Comparison of ENCODE assay signal across 8 cellular contexts in the genomic region with DNA sequence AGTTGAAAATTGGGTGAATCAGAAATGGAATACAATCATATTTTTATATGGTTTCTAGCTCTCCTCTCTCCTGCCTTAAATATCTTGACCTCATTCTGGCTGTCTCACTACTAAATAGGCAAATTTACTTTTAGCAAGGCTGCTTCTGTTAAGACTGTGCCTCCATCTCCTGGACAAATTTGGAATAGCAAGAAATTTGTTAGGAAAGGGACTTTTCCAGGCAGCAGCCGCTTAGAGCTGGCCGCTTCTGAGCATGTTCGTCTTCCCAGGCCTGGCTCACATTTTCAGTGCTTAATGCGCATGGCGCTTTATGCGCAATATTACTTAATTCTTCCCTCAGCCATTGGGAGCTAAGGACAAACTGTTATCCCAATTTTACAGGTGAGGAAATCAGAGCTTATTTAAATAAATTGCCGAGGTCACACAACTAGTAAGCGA. TPM values are rescaled to one million over a fixed set of nuclear protein-coding genes. Genes with fewer than 3 reads are reported as not detected.
DNase-seq lines count a peak whose midpoint lies in the region; ATAC-seq and TF ChIP-seq lines count a peak whose summit lies in the region.

No MANE protein-coding gene starts in this region.

- H3K9me2 ChIP-seq in SK-N-SH: no peaks in the 10 kb centered on the region

- no peaks in the 10 kb centered on the region for H3K9me3 Mint-ChIP-seq in activated naive CD4-positive, alpha-beta T cell treated with anti-CD3 and anti-CD28 coated beads for 36 hours

- no peaks in the 10 kb centered on the region for H3K27me3 Mint-ChIP-seq in activated naive CD4-positive, alpha-beta T cell treated with anti-CD3 and anti-CD28 coated beads for 36 hours (ENCODE audit: low read depth)

- CTCF ChIA-PET in activated naive CD4-positive, alpha-beta T cell treated with anti-CD3 and anti-CD28 coated beads for 36 hours (lab: Charles Lee): interaction anchor here (0.7 to 4.7 kb wide), 50 partner anchors 10 to 379 kb away, joined by 3 to 96 read pairs (median 4); a partner anchor contains a TSS
- CTCF ChIA-PET in SK-N-SH (lab: Yijun Ruan, JAX): interaction anchor here (0.6 to 9.7 kb wide), 82 partner anchors 10 to 518 kb away, joined by 3 to 186 read pairs (median 5); a partner anchor contains a TSS

- peak; percentile 100 for TF ChIP-seq RAD21 in SK-N-SH (IDR thresholded peaks at IDR 0.05; ENCODE audit: low read length)

- 26% methylated on average over 8 of the region's 8 CpGs for WGBS in SK-N-SH (ENCODE audit: low lambda C conversion rate)

- POLR2A ChIA-PET in SK-N-SH (lab: Yijun Ruan, JAX): interaction anchor here (1.0 to 1.1 kb wide), 2 partner anchors 53 to 172 kb away, joined by 3 read pairs; no protein-coding TSS in a partner anchor

- H3K9me3 ChIP-seq in SK-N-SH (no peaks in the 10 kb centered on the region), breast epithelium (no peaks in the 10 kb centered on the region)

- peaks cover 14 to 23% of the 10 kb centered on the region in 2 experiments for H3K4me1 ChIP-seq in SK-N-SH (ENCODE audit: control insufficient read depth in 1 of 2, insufficient read depth in 2 of 2, low read depth in 1 of 2, low read length in 1 of 2)
- H3K4me1 ChIP-seq in breast epithelium: peaks cover 3 to 20% of the 10 kb centered on the region in 2 donors

- H3K27ac ChIP-seq in SK-N-SH (ENCODE audit: low read depth in 2 of 2, low read length in 1 of 2) (peak overlapping the region; percentile 58 to 64), breast epithelium (peak overlapping the region; percentile 48 to 88)

- ATAC-seq in GM21515 (IDR thresholded peaks at IDR 0.05; ENCODE audit: unreplicated experiment): no peak

- H3K27ac Mint-ChIP-seq in activated naive CD4-positive, alpha-beta T cell treated with anti-CD3 and anti-CD28 coated beads for 36 hours: no peak overlapping the region

- H3K4me3 Mint-ChIP-seq in activated naive CD4-positive, alpha-beta T cell treated with anti-CD3 and anti-CD28 coated beads for 36 hours: peak overlapping the region; percentile 56

- peak; percentile 37 for DNase-seq in activated naive CD4-positive, alpha-beta T cell treated with anti-CD3 and anti-CD28 coated beads for 36 hours
- DNase-seq in activated naive CD4-positive, alpha-beta T cell (lab: John Stamatoyannopoulos, UW): no peak
- DNase-seq in NB4 (ENCODE audit: low read depth) (peak; percentile 78), SK-N-SH (peak; percentile 72), breast epithelium (ENCODE audit: low spot score in 2 of 2) (peak in 1 of 2 donors; percentile 53), iPS DF 19.7 (ENCODE audit: low read depth, low spot score) (peak; percentile 35), retinal pigment epithelial cell (ENCODE audit: low read depth) (no peak)

- H3K36me3 Mint-ChIP-seq in activated naive CD4-positive, alpha-beta T cell treated with anti-CD3 and anti-CD28 coated beads for 36 hours (ENCODE audit: low read depth): peaks cover 20% of the 10 kb centered on the region

- peaks cover 32% of the 10 kb centered on the region for H3K4me1 Mint-ChIP-seq in activated naive CD4-positive, alpha-beta T cell treated with anti-CD3 and anti-CD28 coated beads for 36 hours (ENCODE audit: low read depth)

- H3K79me2 ChIP-seq in SK-N-SH (ENCODE audit: insufficient read depth): peaks cover 38% of the 10 kb centered on the region

- H3K27me3 ChIP-seq in SK-N-SH (ENCODE audit: insufficient read depth) (no peaks in the 10 kb centered on the region), breast epithelium (no peaks in the 10 kb centered on the region)

- peak; percentile 49 for TF ChIP-seq CTCF in NB4 (IDR thresholded peaks at IDR 0.05; ENCODE audit: low read depth, low read length)
- peak; percentile 92 for TF ChIP-seq CTCF in SK-N-SH (IDR thresholded peaks at IDR 0.05)
- peak; percentile 93 to 95 (median 94) for TF ChIP-seq CTCF in breast epithelium (IDR thresholded peaks at IDR 0.05)
- peak; percentile 80 for TF ChIP-seq CTCF in retinal pigment epithelial cell (conservative IDR thresholded peaks at IDR 0.05; ENCODE audit: low read depth, low read length)

- peak overlapping the region; percentile 79; the same call in 1 of the 2 replicates for H2AFZ ChIP-seq in SK-N-SH (ENCODE audit: low read depth)

- intact Hi-C loops in activated naive CD4-positive, alpha-beta T cell treated with anti-CD3 and anti-CD28 coated beads for 36 hours (cut with micrococcal nuclease): loop anchor here (1.0 to 5.0 kb wide), 7 partner anchors 54 to 989 kb away; a partner anchor contains a TSS
- intact Hi-C loops in breast epithelium (cut with DNase I; ENCODE audit: low total_unique reads): loop anchor here (5.0 kb wide), 1 partner anchor 244 kb away; no protein-coding TSS in a partner anchor

- H3K9ac ChIP-seq in SK-N-SH: 0 out of 2 replicates have a peak overlapping the region, but pooled peaks have one; percentile 88

- TF ChIP-seq POLR2A in NB4 (IDR thresholded peaks at IDR 0.05; ENCODE audit: extremely low read depth, insufficient read length): no peak
- no peak for TF ChIP-seq POLR2A in breast epithelium (IDR thresholded peaks at IDR 0.05)

- H4K20me1 ChIP-seq in SK-N-SH (ENCODE audit: insufficient read depth): no peaks in the 10 kb centered on the region

- peak overlapping the region; percentile 99 for H3K4me2 ChIP-seq in SK-N-SH

- H3K36me3 ChIP-seq in SK-N-SH (replicated peaks in 1 of 2; ENCODE audit: control insufficient read depth in 1 of 2, insufficient read depth in 2 of 2, low read length in 1 of 2): peaks cover 9 to 11% of the 10 kb centered on the region in 2 experiments
- H3K36me3 ChIP-seq in breast epithelium: no peaks in the 10 kb centered on the region

- peaks cover 7% of the 10 kb centered on the region for H3F3A ChIP-seq in SK-N-SH (replicated peaks; ENCODE audit: insufficient read depth)

- no peak for TF ChIP-seq EP300 in SK-N-SH (IDR thresholded peaks at IDR 0.05; ENCODE audit: borderline replicate concordance in 1 of 2, low read depth in 1 of 2, low read length in 1 of 2)

- peak overlapping the region; percentile 94 for H3K4me3 ChIP-seq in NB4 (ENCODE audit: low read depth, low read length)
- H3K4me3 ChIP-seq in SK-N-SH (ENCODE audit: low read depth in 2 of 2, low read length in 1 of 2): peak overlapping the region; percentile 1 to 26; a peak in 1 of 4 replicates
- H3K4me3 ChIP-seq in breast epithelium: peak overlapping the region in 1 of 3 donors; percentile 86
- no peak overlapping the region for H3K4me3 ChIP-seq in retinal pigment epithelial cell (ENCODE audit: low read length)

TF ChIP-seq in SK-N-SH, 30 proteins besides CTCF, POLR2A, EP300 and RAD21:
- TF ChIP-seq TCF12 (IDR thresholded peaks at IDR 0.05) (0 out of 2 replicates have a peak, but pooled peaks have one; percentile 5), NRF1 (IDR thresholded peaks at IDR 0.05; ENCODE audit: low read depth, low read length) (peak; percentile 56), GATA2 (CRISPR knock-in tag; IDR thresholded peaks at IDR 0.05) (no peak), MXI1 (IDR thresholded peaks at IDR 0.05; ENCODE audit: low read depth, low read length) (peak; percentile 63; the same call in 1 of the 2 replicates), SMC3 (IDR thresholded peaks at IDR 0.05; ENCODE audit: low read depth, low read length) (peak; percentile 97), FOXM1 (IDR thresholded peaks at IDR 0.05; ENCODE audit: low read depth) (no peak)
- TF ChIP-seq, protein P1, sequence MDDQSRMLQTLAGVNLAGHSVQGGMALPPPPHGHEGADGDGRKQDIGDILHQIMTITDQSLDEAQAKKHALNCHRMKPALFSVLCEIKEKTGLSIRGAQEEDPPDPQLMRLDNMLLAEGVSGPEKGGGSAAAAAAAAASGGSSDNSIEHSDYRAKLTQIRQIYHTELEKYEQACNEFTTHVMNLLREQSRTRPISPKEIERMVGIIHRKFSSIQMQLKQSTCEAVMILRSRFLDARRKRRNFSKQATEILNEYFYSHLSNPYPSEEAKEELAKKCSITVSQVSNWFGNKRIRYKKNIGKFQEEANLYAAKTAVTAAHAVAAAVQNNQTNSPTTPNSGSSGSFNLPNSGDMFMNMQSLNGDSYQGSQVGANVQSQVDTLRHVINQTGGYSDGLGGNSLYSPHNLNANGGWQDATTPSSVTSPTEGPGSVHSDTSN (IDR thresholded peaks at IDR 0.05): no peak
TF ChIP-seq in SK-N-SH: peak in this region for 4.

RNA-seq across cellular contexts. Expression of a gene that starts 1.7 kb away (rescaled TPM):
- 10 to 100 TPM; 47.6 to 48.2 TPM for total RNA-seq in activated naive CD4-positive, alpha-beta T cell treated with anti-CD3 and anti-CD28 coated beads for 36 hours
- polyA plus RNA-seq in SK-N-SH (2012; rRNA removed): 13.0 and 17.5 TPM in 2 replicates
- 7.8 and 12.2 TPM in 2 replicates for polyA plus RNA-seq in SK-N-SH (2012; cell fraction: cytosol; rRNA removed)
- polyA plus RNA-seq in SK-N-SH (2012; cell fraction: nucleus; rRNA removed): 15.3 and 16.2 TPM in 2 replicates
- 10 to 100 TPM; 18.7 to 22.2 (median 19.2) TPM for total RNA-seq in breast epithelium

RNA-seq across cellular contexts. Expression of a gene that starts 34.5 kb away (rescaled TPM):
- under 1 TPM in 1 of 2 experiments, not detected in 1; 0.25 TPM for total RNA-seq in activated naive CD4-positive, alpha-beta T cell treated with anti-CD3 and anti-CD28 coated beads for 36 hours
- polyA plus RNA-seq in SK-N-SH (2012; rRNA removed): 1.7 and 2.1 TPM in 2 replicates
- 1.0 and 1.2 TPM in 2 replicates for polyA plus RNA-seq in SK-N-SH (2012; cell fraction: cytosol; rRNA removed)
- polyA plus RNA-seq in SK-N-SH (2012; cell fraction: nucleus; rRNA removed): 6.8 and 7.7 TPM in 2 replicates
- total RNA-seq in breast epithelium: 10 to 100 TPM in 1 of 3 donors, 1 to 10 TPM in 2; 1.6 to 14.7 (median 2.9) TPM

RNA-seq across cellular contexts. Expression of a gene that starts 51.7 kb away (rescaled TPM):
- total RNA-seq in activated naive CD4-positive, alpha-beta T cell treated with anti-CD3 and anti-CD28 coated beads for 36 hours: 10 to 100 TPM; 21.0 to 25.8 TPM
- polyA plus RNA-seq in SK-N-SH (2012; rRNA removed): 50.9 and 83.1 TPM in 2 replicates
- polyA plus RNA-seq in SK-N-SH (2012; cell fraction: cytosol; rRNA removed): 35.5 and 39.3 TPM in 2 replicates
- polyA plus RNA-seq in SK-N-SH (2012; cell fraction: nucleus; rRNA removed): 293 and 319 TPM in 2 replicates
- total RNA-seq in breast epithelium: 10 to 100 TPM; 19.5 to 42.3 (median 34.8) TPM

Comparison
In these comparisons a context has a peak if more than half of its experiments do, and no peak if none do; other contexts are left out.
1. DNase-seq: peak in activated naive CD4-positive, alpha-beta T cell treated with anti-CD3 and anti-CD28 coated beads for 36 hours (single experiment), NB4 (single experiment), SK-N-SH (single experiment) and iPS DF 19.7 (single experiment); none in activated naive CD4-positive, alpha-beta T cell (0 of 4) and retinal pigment epithelial cell (single experiment).
2. Peak in every context shown above with its lines, with median percentiles within 50 percentile points of each other: CTCF ChIP-seq.